Comparison of ENCODE assay signal across 30 cellular contexts in the genomic region with DNA sequence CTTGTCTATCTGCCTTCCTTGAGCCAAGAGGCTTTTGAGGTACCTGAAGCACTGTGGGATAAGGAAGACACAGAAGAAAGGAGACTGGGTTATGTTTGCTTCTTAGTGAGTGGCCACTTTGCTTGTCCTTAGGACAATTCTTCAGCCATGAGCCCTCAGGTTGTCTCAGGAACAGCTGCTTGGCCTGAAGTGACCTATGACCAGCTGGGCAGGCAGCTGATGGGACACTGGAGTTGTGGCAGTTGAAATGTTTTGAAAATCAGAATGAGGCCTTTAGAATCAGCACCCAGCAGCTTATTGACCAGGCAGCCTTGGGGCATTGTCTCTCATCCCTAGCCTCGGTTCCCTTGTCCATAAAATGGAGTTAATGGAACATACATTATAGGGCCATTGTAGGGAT. TPM values are rescaled to one million over a fixed set of nuclear protein-coding genes. Genes with fewer than 3 reads are reported as not detected.
"Had no signal": no experiment of that assay in that cellular context is flagged by ENCODE, and none has a peak within 500 bp of the region (broad histone marks: within the 10 kb centered on the region; RNA-seq: fewer than 3 reads in every experiment).

No MANE protein-coding gene starts in this region.

- ATAC-seq: activated CD4-positive, alpha-beta T cell treated with anti-CD3 and anti-CD28 coated beads for 36 hours; activated CD8-positive, alpha-beta T cell treated with anti-CD3 and anti-CD28 coated beads for 36 hours; activated T-cell treated with anti-CD3 and anti-CD28 coated beads, Interleukin-2, amount 50 U/mL, for 72 hours; Panc1; Right ventricle myocardium inferior had no signal

- DNase-seq: activated CD4-positive, alpha-beta T cell treated with anti-CD3 and anti-CD28 coated beads for 36 hours; activated CD8-positive, alpha-beta memory T cell treated with anti-CD3 and anti-CD28 coated beads, Interleukin-2, amount 50 U/mL, for 4 hours; activated CD8-positive, alpha-beta T cell treated with anti-CD3 and anti-CD28 coated beads for 36 hours; activated gamma-delta T cell treated with Interleukin-2 at 50 U/mL for 16 hours; activated naive CD4-positive, alpha-beta T cell treated with anti-CD3 and anti-CD28 coated beads, Interleukin-2, amount 10 ng/mL, durations not matched to agents 7 days and 5 days; activated naive CD8-positive, alpha-beta T cell treated with anti-CD3 and anti-CD28 coated beads, Interleukin-2, amount 10 ng/mL, durations not matched to agents 7 days and 5 days; activated T-cell treated with anti-CD3 and anti-CD28 coated beads, Interleukin-2, amount 50 U/mL, for 72 hours; adrenal gland; anterior cingulate cortex; Kasumi-1; KBM-7; NCI-H1048; NCI-H1694; NCI-H2029; NCI-H2107; NCI-H226; NCI-H510A; NCI-H526 treated with DMSO at 0.1 percent for 48 hours; NK-92 treated with Interleukin-12 subunit alpha and Interleukin-12 subunit beta, amount 100 ng/mL, for 24 hours; OCI-M1; RPMI8226; T-helper 1 cell; WERI-Rb-1 had no signal

- H3K4me3 ChIP-seq: adrenal gland had no signal

- H3K27ac ChIP-seq: adrenal gland, WERI-Rb-1 had no signal

- H3K36me3 ChIP-seq: adrenal gland, WERI-Rb-1 had no signal

- H3K27me3 ChIP-seq: adrenal gland had no signal

- H3K9me3 ChIP-seq: adrenal gland, SK-N-SH had no signal

RNA-seq across cellular contexts. Expression of a gene that starts 37.0 kb away (rescaled TPM):
- total RNA-seq: activated CD4-positive, alpha-beta T cell treated with anti-CD3 and anti-CD28 coated beads for 36 hours; activated CD8-positive, alpha-beta T cell treated with anti-CD3 and anti-CD28 coated beads for 36 hours; activated naive CD8-positive, alpha-beta T cell treated with anti-CD3 and anti-CD28 coated beads, Interleukin-2, amount 10 ng/mL, durations not matched to agents 7 days and 5 days; activated T-cell treated with anti-CD3 and anti-CD28 coated beads, Interleukin-2, amount 50 U/mL, for 72 hours; activated T-helper 2 cell treated with anti-CD3 and anti-CD28 coated beads, Interferon-gamma antibody, Interleukin-2, Interleukin-4, amounts not matched to agents 10 μg/mL and 5 μg/mL and 100 μg/mL, durations not matched to agents 14 hours and 24 hours and 36 hours; cardiac septum; M059J; Right ventricle myocardium inferior; T-helper 2 cell treated with Interferon-gamma antibody and Interleukin-4, amounts not matched to agents 100 ng/mL and 5 ng/mL, for 36 hours had no signal
- polyA plus RNA-seq: SK-N-SH had no signal
